In the genomic region with DNA sequence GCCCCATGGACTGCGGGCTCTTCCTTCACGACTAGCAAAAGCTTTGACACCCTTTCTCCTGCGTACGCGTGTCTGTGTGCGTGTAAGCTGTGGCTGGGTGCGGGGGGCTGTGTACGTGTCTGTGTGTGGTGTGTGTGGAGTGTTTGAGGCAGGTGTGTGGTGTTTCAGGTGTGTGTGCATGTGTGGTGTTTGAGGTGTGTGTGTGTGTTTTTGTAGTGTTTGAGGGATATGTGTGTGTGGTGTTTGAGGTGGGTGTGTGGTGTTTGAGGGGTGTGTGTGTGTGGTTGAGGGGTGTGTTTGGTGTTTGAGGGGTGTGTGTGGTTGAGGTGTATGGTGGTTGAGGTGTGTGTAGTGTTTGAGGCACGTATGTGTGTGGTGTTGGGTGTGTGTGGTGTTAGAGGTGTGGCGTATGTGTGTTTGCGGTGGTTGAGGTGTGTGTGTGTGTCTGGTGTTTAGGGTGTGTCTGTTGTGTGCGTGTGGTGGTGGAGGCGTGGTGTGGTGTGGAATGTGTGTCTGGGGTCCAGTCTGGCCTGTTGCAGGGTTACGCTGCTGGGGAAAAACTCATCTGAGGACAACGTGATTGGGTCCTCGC, we compare ENCODE assay signal across 1 cellular context.
TF ChIP-seq lines count a peak whose summit lies in the region.

No MANE protein-coding gene starts in this region.

TF ChIP-seq in GM12878, 131 proteins besides CTCF, POLR2A, EP300 and RAD21:
- TF ChIP-seq FOXM1 (IDR thresholded peaks at IDR 0.05; ENCODE audit: low read depth, low read length) = no peak
- TF ChIP-seq, protein P1, sequence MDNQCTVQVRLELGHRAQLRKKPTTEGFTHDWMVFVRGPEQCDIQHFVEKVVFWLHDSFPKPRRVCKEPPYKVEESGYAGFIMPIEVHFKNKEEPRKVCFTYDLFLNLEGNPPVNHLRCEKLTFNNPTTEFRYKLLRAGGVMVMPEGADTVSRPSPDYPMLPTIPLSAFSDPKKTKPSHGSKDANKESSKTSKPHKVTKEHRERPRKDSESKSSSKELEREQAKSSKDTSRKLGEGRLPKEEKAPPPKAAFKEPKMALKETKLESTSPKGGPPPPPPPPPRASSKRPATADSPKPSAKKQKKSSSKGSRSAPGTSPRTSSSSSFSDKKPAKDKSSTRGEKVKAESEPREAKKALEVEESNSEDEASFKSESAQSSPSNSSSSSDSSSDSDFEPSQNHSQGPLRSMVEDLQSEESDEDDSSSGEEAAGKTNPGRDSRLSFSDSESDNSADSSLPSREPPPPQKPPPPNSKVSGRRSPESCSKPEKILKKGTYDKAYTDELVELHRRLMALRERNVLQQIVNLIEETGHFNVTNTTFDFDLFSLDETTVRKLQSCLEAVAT (IDR thresholded peaks at IDR 0.05) = peak; percentile 95
- TF ChIP-seq, protein P2, sequence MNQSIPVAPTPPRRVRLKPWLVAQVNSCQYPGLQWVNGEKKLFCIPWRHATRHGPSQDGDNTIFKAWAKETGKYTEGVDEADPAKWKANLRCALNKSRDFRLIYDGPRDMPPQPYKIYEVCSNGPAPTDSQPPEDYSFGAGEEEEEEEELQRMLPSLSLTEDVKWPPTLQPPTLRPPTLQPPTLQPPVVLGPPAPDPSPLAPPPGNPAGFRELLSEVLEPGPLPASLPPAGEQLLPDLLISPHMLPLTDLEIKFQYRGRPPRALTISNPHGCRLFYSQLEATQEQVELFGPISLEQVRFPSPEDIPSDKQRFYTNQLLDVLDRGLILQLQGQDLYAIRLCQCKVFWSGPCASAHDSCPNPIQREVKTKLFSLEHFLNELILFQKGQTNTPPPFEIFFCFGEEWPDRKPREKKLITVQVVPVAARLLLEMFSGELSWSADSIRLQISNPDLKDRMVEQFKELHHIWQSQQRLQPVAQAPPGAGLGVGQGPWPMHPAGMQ (IDR thresholded peaks at IDR 0.05; ENCODE audit: borderline replicate concordance) = peak; percentile 68
- peak; percentile 87 for TF ChIP-seq NBN (IDR thresholded peaks at IDR 0.05)
- peak; percentile 32 for TF ChIP-seq NR2C2 (IDR thresholded peaks at IDR 0.05; ENCODE audit: borderline replicate concordance, control insufficient read depth, insufficient read length, low read depth)
- TF ChIP-seq SIN3A (IDR thresholded peaks at IDR 0.05; ENCODE audit: low read depth, low read length) = no peak
- TF ChIP-seq BMI1 (IDR thresholded peaks at IDR 0.05; ENCODE audit: borderline replicate concordance) = peak; percentile 26; the same call in 1 of the 2 replicates
- peak; percentile 99 for TF ChIP-seq HDGF (IDR thresholded peaks at IDR 0.05)
- 0 out of 2 replicates have a peak, but pooled peaks have one; percentile 17 for TF ChIP-seq ATF7 (IDR thresholded peaks at IDR 0.05; ENCODE audit: low read depth)
- peak; percentile 59 for TF ChIP-seq MTA2 (IDR thresholded peaks at IDR 0.05; ENCODE audit: low read depth)
- no peak for TF ChIP-seq CREM (IDR thresholded peaks at IDR 0.05; ENCODE audit: low read depth)
- no peak for TF ChIP-seq REST (IDR thresholded peaks at IDR 0.05; ENCODE audit: low read depth, low read length)
- TF ChIP-seq TARDBP (IDR thresholded peaks at IDR 0.05; ENCODE audit: borderline replicate concordance) = no peak
- no peak for TF ChIP-seq MAX (IDR thresholded peaks at IDR 0.05; ENCODE audit: low read depth, low read length)
- no peak for TF ChIP-seq GATAD2B (conservative IDR thresholded peaks at IDR 0.05; ENCODE audit: low read depth)
- no peak for TF ChIP-seq ESRRA (IDR thresholded peaks at IDR 0.05; ENCODE audit: low read length)
- no peak for TF ChIP-seq JUNB (IDR thresholded peaks at IDR 0.05)
- no peak for TF ChIP-seq STAT3 (IDR thresholded peaks at IDR 0.05; ENCODE audit: low read depth, low read length)
- TF ChIP-seq E4F1 (IDR thresholded peaks at IDR 0.05; ENCODE audit: borderline replicate concordance, partially characterized antibody) = peak; percentile 57
- TF ChIP-seq HSF1 (IDR thresholded peaks at IDR 0.05; ENCODE audit: low read depth, low read length) = no peak
- peak; percentile 16 to 28; a peak in 2 of 4 replicates for TF ChIP-seq IKZF2 (IDR thresholded peaks at IDR 0.05)
- no peak for TF ChIP-seq ZNF274 (IDR thresholded peaks at IDR 0.05; ENCODE audit: insufficient read depth, insufficient read length)
- TF ChIP-seq STAT1 (conservative IDR thresholded peaks at IDR 0.05) = no peak
- TF ChIP-seq PKNOX1 (IDR thresholded peaks at IDR 0.05) = no peak; the same call in 1 of the 2 replicates
- TF ChIP-seq SMAD1 (IDR thresholded peaks at IDR 0.05; ENCODE audit: low read depth, partially characterized antibody) = no peak
- TF ChIP-seq BHLHE40 (IDR thresholded peaks at IDR 0.05; ENCODE audit: borderline replicate concordance in 1 of 2, low read depth in 2 of 2, low read length in 1 of 2) = peak in 1 of 2 experiments; percentile 19; a peak in 1 of 4 replicates
- no peak for TF ChIP-seq TAF1 (IDR thresholded peaks at IDR 0.05; ENCODE audit: borderline replicate concordance, low read depth, low read length)
- TF ChIP-seq RBBP5 (conservative IDR thresholded peaks at IDR 0.05) = no peak
TF ChIP-seq in GM12878: peak in this region for 11.
